1 cellular context compared by ENCODE assay signal in genomic region chr15:34754674-34755418, GRCh38.
TF ChIP-seq lines count a peak whose summit lies in the region.

Gene GJD2, minus strand, starts transcription at chr15:34754998. Its CDS starts 510 bp downstream, at chr15:34754488.

TF ChIP-seq in K562, 482 proteins besides CTCF, POLR2A, EP300 and RAD21 (continued from another document):
- TF ChIP-seq, protein P1, sequence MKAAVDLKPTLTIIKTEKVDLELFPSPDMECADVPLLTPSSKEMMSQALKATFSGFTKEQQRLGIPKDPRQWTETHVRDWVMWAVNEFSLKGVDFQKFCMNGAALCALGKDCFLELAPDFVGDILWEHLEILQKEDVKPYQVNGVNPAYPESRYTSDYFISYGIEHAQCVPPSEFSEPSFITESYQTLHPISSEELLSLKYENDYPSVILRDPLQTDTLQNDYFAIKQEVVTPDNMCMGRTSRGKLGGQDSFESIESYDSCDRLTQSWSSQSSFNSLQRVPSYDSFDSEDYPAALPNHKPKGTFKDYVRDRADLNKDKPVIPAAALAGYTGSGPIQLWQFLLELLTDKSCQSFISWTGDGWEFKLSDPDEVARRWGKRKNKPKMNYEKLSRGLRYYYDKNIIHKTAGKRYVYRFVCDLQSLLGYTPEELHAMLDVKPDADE (conservative IDR thresholded peaks at IDR 0.05; ENCODE audit: control insufficient read depth, low read depth, low read length): no peak
- TF ChIP-seq SAFB2 (IDR thresholded peaks at IDR 0.05; ENCODE audit: borderline replicate concordance, low read depth, low read length, severe bottlenecking): no peak
